Comparison of ENCODE assay signal across 28 cellular contexts in the genomic region with DNA sequence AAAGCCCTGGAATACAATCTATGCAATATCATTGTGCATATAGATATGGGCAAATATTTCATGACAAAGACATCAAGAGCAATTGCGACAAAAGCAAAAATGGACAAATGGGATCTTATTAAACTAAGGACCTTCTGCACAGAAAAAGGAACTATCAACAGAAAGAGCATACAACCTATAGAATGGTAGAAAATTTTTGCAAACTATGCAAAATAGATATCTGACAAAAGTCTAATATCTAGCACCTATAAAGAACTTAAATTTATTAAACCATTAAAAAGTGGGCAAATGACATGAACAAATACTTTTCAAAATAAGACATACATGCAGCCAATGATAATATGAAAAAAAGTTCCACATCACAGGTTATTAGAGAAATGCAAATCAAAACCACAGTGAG.
"Had no signal": no experiment of that assay in that cellular context is flagged by ENCODE, and none has a peak within 500 bp of the region (broad histone marks: within the 10 kb centered on the region; RNA-seq: fewer than 3 reads in every experiment).

No MANE protein-coding gene starts in this region.

- H3K9me3 ChIP-seq: ovary, psoas muscle, spleen, suprapubic skin, testis, tibial artery, transverse colon, upper lobe of right lung, uterus had no signal

- H3K27me3 ChIP-seq: neural progenitor cell, ovary, spleen, suprapubic skin, testis, tibial artery, transverse colon, upper lobe of right lung, uterus had no signal

- H3K4me1 ChIP-seq: neural progenitor cell, parathyroid adenoma, psoas muscle, spleen, suprapubic skin, testis, tibial artery, transverse colon, upper lobe of right lung, uterus had no signal

- H3K4me2 ChIP-seq: neural progenitor cell, smooth muscle cell had no signal

- H3K27ac ChIP-seq: neural progenitor cell, ovary, parathyroid adenoma, psoas muscle, skin epidermis, spleen, suprapubic skin, testis, tibial artery, transverse colon, upper lobe of right lung, uterus had no signal

- H3K9ac ChIP-seq: neural progenitor cell, parathyroid adenoma had no signal

- DNase-seq: natural killer cell; occipital lobe; ovary; posterior cingulate gyrus; psoas muscle; right cardiac atrium; spleen; stimulated activated CD4-positive, alpha-beta T cell treated with anti-CD3 and anti-CD28 coated beads, Interleukin-12 subunit alpha, Interleukin-12 subunit beta, amount 100 ng/mL, for 4 hours; stimulated activated CD4-positive, alpha-beta T cell treated with anti-CD3 and anti-CD28 coated beads, Interleukin-1b, Interleukin-23, amount 100 ng/mL, for 48 hours; stimulated activated CD4-positive, alpha-beta T cell treated with anti-CD3 and anti-CD28 coated beads, Interleukin-4, amount 100 ng/mL, for 1 hour; stimulated activated CD4-positive, alpha-beta T cell treated with anti-CD3 and anti-CD28 coated beads, Interleukin-4, amount 100 ng/mL, for 4 hours; stimulated activated CD8-positive, alpha-beta memory T cell treated with anti-CD3 and anti-CD28 coated beads, Interleukin-4, amount 100 ng/mL, for 48 hours; stimulated activated naive CD4-positive, alpha-beta T cell; stimulated activated naive CD8-positive, alpha-beta T cell treated with anti-CD3 and anti-CD28 coated beads, Interleukin-15, amount 100 ng/mL, for 72 hours; stimulated activated naive CD8-positive, alpha-beta T cell treated with anti-CD3 and anti-CD28 coated beads, Interleukin-15, Interleukin-2, amounts not matched to agents 100 U/mL and 50 U/mL, for 24 hours; substantia nigra; testis; tibial artery; transverse colon; upper lobe of right lung; uterus had no signal

- H3K36me3 ChIP-seq: neural progenitor cell, ovary, spleen, suprapubic skin, tibial artery, transverse colon, upper lobe of right lung, uterus had no signal

- ATAC-seq: natural killer cell; psoas muscle; right cardiac atrium; sciatic nerve; stimulated activated memory B cell treated with anti-CD40 and anti-IgM and Interleukin-4, amounts not matched to agents 10 μg/mL and 1 μg/mL and 100 μg/mL, for 72 hours; stimulated activated naive CD8-positive, alpha-beta T cell treated with anti-CD3 and anti-CD28 coated beads, Interleukin-15, amount 100 ng/mL, for 72 hours; stimulated activated naive CD8-positive, alpha-beta T cell treated with anti-CD3 and anti-CD28 coated beads, Interleukin-15, Interleukin-2, amounts not matched to agents 100 U/mL and 50 U/mL, for 24 hours; upper lobe of right lung had no signal

- H2AFZ ChIP-seq: neural progenitor cell, parathyroid adenoma had no signal

- H3K4me3 ChIP-seq: neural progenitor cell, ovary, psoas muscle, skin epidermis, smooth muscle cell, spleen, suprapubic skin, testis, tibial artery, transverse colon, upper lobe of right lung, uterus had no signal

- H3K79me2 ChIP-seq: parathyroid adenoma had no signal
